ENCODE assay signal across 21 cellular contexts in genomic region chr13:59342396-59342795, GRCh38.
A peak's percentile ranks its signal among the peaks of the same experiment; 100 is the strongest.
DNase-seq lines count a peak whose midpoint lies in the region; ATAC-seq, FAIRE-seq and TF ChIP-seq lines count a peak whose summit lies in the region.
"Had no signal": no experiment of that assay in that cellular context is flagged by ENCODE, and none has a peak within 500 bp of the region (broad histone marks: within the 10 kb centered on the region; RNA-seq: fewer than 3 reads in every experiment).

No MANE protein-coding gene starts in this region.

- no peak for TF ChIP-seq CTCF in heart right ventricle (IDR thresholded peaks at IDR 0.05)
- no peak for TF ChIP-seq CTCF in right lobe of liver (IDR thresholded peaks at IDR 0.05)
- TF ChIP-seq CTCF in upper lobe of left lung (IDR thresholded peaks at IDR 0.05) = no peak

- H3K9me3 ChIP-seq in heart right ventricle (peaks cover 0 to 4% (median 0%) of the 10 kb centered on the region in 11 donors), right lobe of liver (no peaks in the 10 kb centered on the region), upper lobe of left lung (no peaks in the 10 kb centered on the region)
- H3K9me3 ChIP-seq: MG63, Peyer's patch, SJCRH30 had no signal

- no peak overlapping the region for H3K27ac Mint-ChIP-seq in stimulated activated effector memory CD8-positive, alpha-beta T cell treated with anti-CD3 and anti-CD28 coated beads, Interleukin-12 subunit alpha, Interleukin-12 subunit beta, amount 100 ng/mL, for 72 hours
- H3K27ac Mint-ChIP-seq: B cell had no signal

- H3K27ac ChIP-seq in heart right ventricle (peak overlapping the region in 8 of 10 donors; percentile 12 to 84 (median 68)), right lobe of liver (peak overlapping the region in 2 of 3 donors; percentile 24 to 40), upper lobe of left lung (peak overlapping the region; percentile 47 to 73 (median 56))
- H3K27ac ChIP-seq: Peyer's patch, SJCRH30 had no signal

- TF ChIP-seq POLR2A in right lobe of liver (IDR thresholded peaks at IDR 0.05) (no peak), upper lobe of left lung (IDR thresholded peaks at IDR 0.05) (no peak)

- TF ChIP-seq EP300 in upper lobe of left lung (IDR thresholded peaks at IDR 0.05) = peak in 3 of 4 donors; percentile 40 to 62 (median 60)

- H3K4me3 Mint-ChIP-seq in stimulated activated effector memory CD8-positive, alpha-beta T cell treated with anti-CD3 and anti-CD28 coated beads, Interleukin-12 subunit alpha, Interleukin-12 subunit beta, amount 100 ng/mL, for 72 hours = no peak overlapping the region
- H3K4me3 Mint-ChIP-seq: B cell had no signal

- no peaks in the 10 kb centered on the region for H3K36me3 ChIP-seq in heart right ventricle
- H3K36me3 ChIP-seq in right lobe of liver = no peaks in the 10 kb centered on the region
- H3K36me3 ChIP-seq in upper lobe of left lung = no peaks in the 10 kb centered on the region
- H3K36me3 ChIP-seq: MG63, Peyer's patch, SJCRH30 had no signal

- no peaks in the 10 kb centered on the region for H3K4me1 Mint-ChIP-seq in stimulated activated effector memory CD8-positive, alpha-beta T cell treated with anti-CD3 and anti-CD28 coated beads, Interleukin-12 subunit alpha, Interleukin-12 subunit beta, amount 100 ng/mL, for 72 hours
- H3K4me1 Mint-ChIP-seq: B cell had no signal

- DNase-seq in heart right ventricle (no peak), Right ventricle myocardium superior (no peak), right lobe of liver (no peak), upper lobe of left lung (no peak), NCI-H1092 (lab: John Stamatoyannopoulos, UW) (no peak)
- no peak for DNase-seq in stimulated activated effector memory CD8-positive, alpha-beta T cell treated with anti-CD3 and anti-CD28 coated beads, Interleukin-12 subunit alpha, Interleukin-12 subunit beta, amount 100 ng/mL, for 72 hours (ENCODE audit: low spot score in 2 of 2)
- DNase-seq: DMS79 treated with DMSO at 0.1 percent for 48 hours, H7, MG63, NCI-H1048, NCI-H1436 treated with DMSO at 0.1 percent for 48 hours, NCI-H1930, NCI-H226, NCI-H510A treated with DMSO at 0.1 percent for 48 hours, NCI-H82, Peyer's patch, SJCRH30 had no signal

- FAIRE-seq in TTC549 (lab: Jason Lieb, UNC) = peak; percentile 96
- FAIRE-seq: A204.1, K562 had no signal

- WGBS in heart right ventricle, 2 donors = 38 to 48% methylated on average over 5 of the region's 5 CpGs
- 50% methylated on average over 5 of the region's 5 CpGs for WGBS in right lobe of liver (ENCODE audit: insufficient coverage, low coverage, low lambda C conversion rate, missing lambda C conversion rate)
- whole genome bisulfite sequencing in upper lobe of left lung, 2 donors = 64 to 74% methylated on average over 5 of the region's 5 CpGs

- ATAC-seq in heart right ventricle (peak in 3 of 8 donors; percentile 31 to 54 (median 32)), Right ventricle myocardium superior (ENCODE audit: poor library complexity) (no peak), right lobe of liver (peak in 3 of 4 donors; percentile 19 to 69 (median 39)), upper lobe of left lung (ENCODE audit: low FRiP score in 2 of 2) (no peak)
- ATAC-seq in stimulated activated effector memory CD8-positive, alpha-beta T cell treated with anti-CD3 and anti-CD28 coated beads, Interleukin-12 subunit alpha, Interleukin-12 subunit beta, amount 100 ng/mL, for 72 hours = no peak
- ATAC-seq: K562 had no signal

- intact Hi-C loops in heart right ventricle (cut with DNase I) = loop anchor here in 1 of 10 donors (10.0 kb wide), 1 partner anchor 1052 kb away; the partner anchor contains the start of gene TDRD3
- intact Hi-C loops in Right ventricle myocardium superior (cut with DNase I) = no loop called here
- intact Hi-C loops in right lobe of liver (cut with DNase I) = no loop called here

- no peaks in the 10 kb centered on the region for H3K36me3 Mint-ChIP-seq in stimulated activated effector memory CD8-positive, alpha-beta T cell treated with anti-CD3 and anti-CD28 coated beads, Interleukin-12 subunit alpha, Interleukin-12 subunit beta, amount 100 ng/mL, for 72 hours

- H3K9me3 Mint-ChIP-seq in stimulated activated effector memory CD8-positive, alpha-beta T cell treated with anti-CD3 and anti-CD28 coated beads, Interleukin-12 subunit alpha, Interleukin-12 subunit beta, amount 100 ng/mL, for 72 hours = no peaks in the 10 kb centered on the region

- H3K27me3 ChIP-seq in heart right ventricle (no peaks in the 10 kb centered on the region), right lobe of liver (no peaks in the 10 kb centered on the region), upper lobe of left lung (no peaks in the 10 kb centered on the region)
- H3K27me3 ChIP-seq: MG63, Peyer's patch, SJCRH30 had no signal

- H3K4me3 ChIP-seq in heart right ventricle (no peak overlapping the region), right lobe of liver (no peak overlapping the region), upper lobe of left lung (no peak overlapping the region)
- H3K4me3 ChIP-seq: K562, MG63, Peyer's patch, SJCRH30 had no signal

- H3K4me1 ChIP-seq in heart right ventricle (peaks cover 3 to 65% (median 29%) of the 10 kb centered on the region in 9 donors), right lobe of liver (no peaks in the 10 kb centered on the region), upper lobe of left lung (peaks cover 0 to 27% (median 0%) of the 10 kb centered on the region in 4 donors)
- H3K4me1 ChIP-seq: Peyer's patch, SJCRH30 had no signal

Comparison
In these comparisons a context has a peak if more than half of its experiments do, and no peak if none do; other contexts are left out.
1. ATAC-seq: peak in right lobe of liver (3 of 4); none in Right ventricle myocardium superior (single experiment), upper lobe of left lung (0 of 2) and stimulated activated effector memory CD8-positive, alpha-beta T cell treated with anti-CD3 and anti-CD28 coated beads, Interleukin-12 subunit alpha, Interleukin-12 subunit beta, amount 100 ng/mL, for 72 hours (single experiment).
2. Peak in every context shown above with its lines, with median percentiles within 50 percentile points of each other: H3K27ac ChIP-seq.